In genomic region chr1:26335774-26336476, GRCh38 we compare ENCODE assay signal across 8 cellular contexts. TPM values are rescaled to one million over a fixed set of nuclear protein-coding genes. Genes with fewer than 3 reads are reported as not detected.
DNase-seq lines count a peak whose midpoint lies in the region; ATAC-seq and TF ChIP-seq lines count a peak whose summit lies in the region.

No MANE protein-coding gene starts in this region.

- TF ChIP-seq CTCF in AG04450 (IDR thresholded peaks at IDR 0.05; ENCODE audit: low read depth, low read length) (no peak), ascending aorta (IDR thresholded peaks at IDR 0.05) (no peak), right lobe of liver (IDR thresholded peaks at IDR 0.05) (no peak), upper lobe of right lung (IDR thresholded peaks at IDR 0.05) (no peak), GM13977 (IDR thresholded peaks at IDR 0.05; ENCODE audit: extremely low read depth, insufficient read depth, missing control alignments) (no peak)

- peaks cover 41% of the 10 kb centered on the region for H3K27me3 ChIP-seq in AG04450 (ENCODE audit: control insufficient read depth, insufficient read depth, low read length)
- peaks cover 8% of the 10 kb centered on the region for H3K27me3 ChIP-seq in ascending aorta
- H3K27me3 ChIP-seq in right lobe of liver: no peaks in the 10 kb centered on the region
- peaks cover 15% of the 10 kb centered on the region for H3K27me3 ChIP-seq in upper lobe of right lung

- H3K4me3 ChIP-seq in AG04450 (ENCODE audit: low read depth, low read length): peak overlapping the region; percentile 64
- peak overlapping the region; percentile 26 to 61 for H3K4me3 ChIP-seq in ascending aorta
- peak overlapping the region; percentile 41 to 59 (median 51) for H3K4me3 ChIP-seq in right lobe of liver
- peak overlapping the region; percentile 58 for H3K4me3 ChIP-seq in upper lobe of right lung

- ATAC-seq in HG03039 (IDR thresholded peaks at IDR 0.05; ENCODE audit: unreplicated experiment): peak; percentile 18
- ATAC-seq in right lobe of liver: peak in 1 of 4 donors; percentile 11
- peak; percentile 4 for ATAC-seq in upper lobe of right lung
- ATAC-seq in HG03095 (IDR thresholded peaks at IDR 0.05; ENCODE audit: unreplicated experiment): no peak
- ATAC-seq in GM21825 (IDR thresholded peaks at IDR 0.05; ENCODE audit: unreplicated experiment): no peak

- intact Hi-C loops in ascending aorta (cut with DNase I) (no loop called here), right lobe of liver (cut with DNase I) (no loop called here), upper lobe of right lung (cut with DNase I) (no loop called here)

- H3K27ac ChIP-seq in AG04450 (ENCODE audit: low read depth, low read length) (no peak overlapping the region), ascending aorta (no peak overlapping the region), right lobe of liver (no peak overlapping the region), upper lobe of right lung (no peak overlapping the region)

- in situ Hi-C loops in GM13977 (cut with MboI; ENCODE audit: low pct_unique_long_range_greater_than_20kb, low sequenced_read_pairs, unreplicated experiment): no loop called here

- H3K9me3 ChIP-seq in AG04450 (ENCODE audit: control insufficient read depth, insufficient read depth, low read length) (no peaks in the 10 kb centered on the region; the same call in 1 of the 2 replicates), ascending aorta (no peaks in the 10 kb centered on the region), right lobe of liver (no peaks in the 10 kb centered on the region), upper lobe of right lung (no peaks in the 10 kb centered on the region)

- H3K36me3 ChIP-seq in ascending aorta (no peaks in the 10 kb centered on the region), right lobe of liver (no peaks in the 10 kb centered on the region), upper lobe of right lung (no peaks in the 10 kb centered on the region)

- peak; percentile 45 for TF ChIP-seq POLR2A in right lobe of liver (IDR thresholded peaks at IDR 0.05)

- CTCF ChIA-PET in AG04450 (lab: Charles Lee): interaction anchor here (0.8 to 1.1 kb wide), 2 partner anchors 14 to 28 kb away, joined by 4 read pairs; no protein-coding TSS in a partner anchor

- 6% methylated on average over 33 of the region's 41 CpGs for WGBS in right lobe of liver (ENCODE audit: insufficient coverage, low coverage, low lambda C conversion rate, missing lambda C conversion rate)

- DNase-seq in AG04450 (ENCODE audit: low read depth, low spot score): no peak
- no peak for DNase-seq in ascending aorta (ENCODE audit: low spot score in 2 of 2)
- DNase-seq in right lobe of liver: no peak
- DNase-seq in upper lobe of right lung: no peak
- no peak for DNase-seq in GM13977 (ENCODE audit: low spot score)

- POLR2A ChIA-PET in AG04450 (lab: Yijun Ruan, JAX): no interaction called here

- H3K4me1 ChIP-seq in ascending aorta: peaks cover 3 to 9% of the 10 kb centered on the region in 2 donors
- H3K4me1 ChIP-seq in right lobe of liver: peaks cover 0 to 9% (median 0%) of the 10 kb centered on the region in 4 donors
- peaks cover 7% of the 10 kb centered on the region for H3K4me1 ChIP-seq in upper lobe of right lung

RNA-seq across cellular contexts. Expression of gene CRYBG2, which starts 18.0 kb away (rescaled TPM):
- not detected in 2 replicates for polyA plus RNA-seq in AG04450 (2011; rRNA removed)
- polyA minus RNA-seq in AG04450 (2011; rRNA and poly(A)+ RNA removed): not detected in 2 replicates
- total RNA-seq in ascending aorta: not detected
- total RNA-seq in right lobe of liver: 1 to 10 TPM in 2 of 6 experiments, under 1 TPM in 1, not detected in 3; 0.81 to 1.9 (median 1.7) TPM
- 6.9 TPM for total RNA-seq in upper lobe of right lung

RNA-seq across cellular contexts. Expression of gene CD52, which starts 18.2 kb away (rescaled TPM):
- polyA plus RNA-seq in AG04450 (2011; rRNA removed): not detected in 2 replicates
- not detected in 2 replicates for polyA minus RNA-seq in AG04450 (2011; rRNA and poly(A)+ RNA removed)
- not detected for total RNA-seq in ascending aorta
- total RNA-seq in right lobe of liver: 10 to 100 TPM in 2 of 6 experiments, 1 to 10 TPM in 4; 2.8 to 17.6 (median 8.5) TPM
- total RNA-seq in upper lobe of right lung: 348 TPM

RNA-seq across cellular contexts. Expression of gene UBXN11, which starts 29.5 kb away (rescaled TPM):
- 6.1 and 7.0 TPM in 2 replicates for polyA plus RNA-seq in AG04450 (2011; rRNA removed)
- polyA minus RNA-seq in AG04450 (2011; rRNA and poly(A)+ RNA removed): 8.5 and 9.8 TPM in 2 replicates
- 14.5 TPM for total RNA-seq in ascending aorta
- 10 to 100 TPM in 1 of 6 experiments, 1 to 10 TPM in 5; 4.3 to 11.3 (median 7.0) TPM for total RNA-seq in right lobe of liver
- total RNA-seq in upper lobe of right lung: 37.0 TPM

RNA-seq across cellular contexts. Expression of gene ZNF683, which starts 36.6 kb away (rescaled TPM):
- not detected in 2 replicates for polyA plus RNA-seq in AG04450 (2011; rRNA removed)
- polyA minus RNA-seq in AG04450 (2011; rRNA and poly(A)+ RNA removed): not detected in 2 replicates
- total RNA-seq in ascending aorta: not detected
- under 1 TPM in 1 of 6 experiments, not detected in 5; 0.19 TPM for total RNA-seq in right lobe of liver
- total RNA-seq in upper lobe of right lung: 1.1 TPM

RNA-seq across cellular contexts. Expression of gene SH3BGRL3, which starts 56.0 kb away (rescaled TPM):
- 307 and 326 TPM in 2 replicates for polyA plus RNA-seq in AG04450 (2011; rRNA removed)
- 461 and 520 TPM in 2 replicates for polyA minus RNA-seq in AG04450 (2011; rRNA and poly(A)+ RNA removed)
- 228 TPM for total RNA-seq in ascending aorta
- 10 to 100 TPM; 26.3 to 61.8 (median 34.9) TPM for total RNA-seq in right lobe of liver
- 169 TPM for total RNA-seq in upper lobe of right lung

Comparison
In these comparisons a context has a peak if more than half of its experiments do, and no peak if none do; other contexts are left out.
1. ATAC-seq: peak in HG03039 (single experiment) and upper lobe of right lung (single experiment); none in HG03095 (single experiment) and GM21825 (single experiment).
2. RNA of gene CD52, which starts 18.2 kb away (total RNA-seq): 348 TPM in upper lobe of right lung (single experiment); 2.8 to 17.6 TPM in right lobe of liver and not detected in ascending aorta (single experiment); every median in the first group is over 10 times any median in the second.
3. Peak in every context shown above with its lines, with median percentiles within 50 percentile points of each other: H3K4me3 ChIP-seq.